1 cellular context compared by ENCODE assay signal in genomic region chr17:62693616-62694415, GRCh38.
TF ChIP-seq lines count a peak whose summit lies in the region.

No MANE protein-coding gene starts in this region.

TF ChIP-seq in H1, 55 proteins besides CTCF, POLR2A, EP300 and RAD21 (continued from another document):
- TF ChIP-seq TEAD4 (IDR thresholded peaks at IDR 0.05; ENCODE audit: low read depth, low read length) (no peak), SUZ12 (IDR thresholded peaks at IDR 0.05; ENCODE audit: low read length) (no peak), SIN3A (conservative IDR thresholded peaks at IDR 0.05 in 1 of 2, IDR thresholded peaks at IDR 0.05 in 1 of 2; ENCODE audit: low read depth in 1 of 2, low read length in 2 of 2) (no peak), KDM5A (IDR thresholded peaks at IDR 0.05; ENCODE audit: low read length) (no peak), POLR2AphosphoS5 (IDR thresholded peaks at IDR 0.05; ENCODE audit: low read depth, low read length) (no peak)
